16 cellular contexts compared by ENCODE assay signal in the genomic region with DNA sequence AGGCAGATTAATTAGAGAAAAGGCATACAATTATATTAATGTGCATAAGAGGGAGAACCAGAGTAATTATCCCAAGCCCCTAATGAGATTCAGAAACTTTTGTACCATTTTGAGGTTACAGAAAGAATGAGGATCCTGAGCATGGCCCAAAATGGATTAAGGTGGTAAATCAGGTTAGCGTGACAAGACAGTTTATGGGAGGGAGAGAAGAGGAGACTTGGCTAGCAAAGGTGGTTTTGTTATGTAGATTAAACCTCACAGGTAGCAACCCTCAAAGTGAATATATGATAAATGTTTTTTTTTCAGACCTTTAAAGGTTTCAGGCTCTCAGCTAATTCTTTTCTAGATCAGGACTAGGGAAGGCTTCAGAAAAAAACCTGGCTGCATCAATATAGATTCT.
A peak's percentile ranks its signal among the peaks of the same experiment; 100 is the strongest.
DNase-seq lines count a peak whose midpoint lies in the region; ATAC-seq and TF ChIP-seq lines count a peak whose summit lies in the region.
"Had no signal": no experiment of that assay in that cellular context is flagged by ENCODE, and none has a peak within 500 bp of the region (broad histone marks: within the 10 kb centered on the region; RNA-seq: fewer than 3 reads in every experiment).

No MANE protein-coding gene starts in this region.

- peak overlapping the region; percentile 6 for H3K9ac ChIP-seq in iPS-18a (ENCODE audit: low read length)
- H3K9ac ChIP-seq: BLaER1 had no signal

- POLR2A ChIA-PET in WTC11 (lab: Charles Lee): no interaction called here
- POLR2A ChIA-PET in activated CD4-positive, alpha-beta memory T cell treated with anti-CD3 and anti-CD28 coated beads for 36 hours (lab: Charles Lee): no interaction called here

- H3K4me1 ChIP-seq in iPS-18a (ENCODE audit: control insufficient read depth, low read depth, low read length): peaks cover 44% of the 10 kb centered on the region
- H3K4me1 ChIP-seq: BLaER1, Caco-2 had no signal

- H3K4me1 Mint-ChIP-seq in WTC11: peaks cover 52% of the 10 kb centered on the region
- no peaks in the 10 kb centered on the region for H3K4me1 Mint-ChIP-seq in effector memory CD8-positive, alpha-beta T cell (ENCODE audit: low read depth in 2 of 2)
- H3K4me1 Mint-ChIP-seq in activated CD4-positive, alpha-beta memory T cell treated with anti-CD3 and anti-CD28 coated beads for 36 hours (ENCODE audit: low read depth): no peaks in the 10 kb centered on the region
- H3K4me1 Mint-ChIP-seq: CD8-positive, alpha-beta memory T cell had no signal

- H3K27me3 ChIP-seq in iPS-18a (ENCODE audit: control insufficient read depth, insufficient read depth, low read length): no peaks in the 10 kb centered on the region

- H3K4me3 ChIP-seq in iPS-18a (ENCODE audit: low read length): peak overlapping the region; percentile 41
- H3K4me3 ChIP-seq: BLaER1, GM12878 had no signal

- H3K4me3 Mint-ChIP-seq in WTC11: no peak overlapping the region
- no peak overlapping the region for H3K4me3 Mint-ChIP-seq in effector memory CD8-positive, alpha-beta T cell
- H3K4me3 Mint-ChIP-seq in activated CD4-positive, alpha-beta memory T cell treated with anti-CD3 and anti-CD28 coated beads for 36 hours: no peak overlapping the region
- H3K4me3 Mint-ChIP-seq: CD8-positive, alpha-beta memory T cell had no signal

- intact Hi-C loops in activated CD4-positive, alpha-beta memory T cell treated with anti-CD3 and anti-CD28 coated beads for 36 hours (cut with micrococcal nuclease): no loop called here

- H3K27me3 Mint-ChIP-seq in WTC11 (ENCODE audit: low read depth): no peaks in the 10 kb centered on the region
- no peaks in the 10 kb centered on the region for H3K27me3 Mint-ChIP-seq in effector memory CD8-positive, alpha-beta T cell
- H3K27me3 Mint-ChIP-seq in activated CD4-positive, alpha-beta memory T cell treated with anti-CD3 and anti-CD28 coated beads for 36 hours: no peaks in the 10 kb centered on the region
- H3K27me3 Mint-ChIP-seq: CD8-positive, alpha-beta memory T cell had no signal

- DNase-seq in NCI-H82 (lab: John Stamatoyannopoulos, UW): peak; percentile 1
- no peak for DNase-seq in NCI-H82 treated with DMSO at 0.1 percent for 48 hours (lab: John Stamatoyannopoulos, UW; ENCODE audit: unreplicated experiment)
- no peak for DNase-seq in WTC11 (ENCODE audit: low spot score)
- no peak for DNase-seq in effector memory CD8-positive, alpha-beta T cell
- no peak for DNase-seq in activated CD4-positive, alpha-beta memory T cell treated with anti-CD3 and anti-CD28 coated beads for 36 hours
- DNase-seq in NCI-H1436 (lab: John Stamatoyannopoulos, UW): no peak
- DNase-seq: AML-193; Caco-2; CD8-positive, alpha-beta memory T cell had no signal

- 0 out of 2 replicates have a peak, but pooled peaks cover under 1% of the 10 kb centered on the region for H3K9me3 Mint-ChIP-seq in WTC11
- H3K9me3 Mint-ChIP-seq in effector memory CD8-positive, alpha-beta T cell: no peaks in the 10 kb centered on the region
- H3K9me3 Mint-ChIP-seq in activated CD4-positive, alpha-beta memory T cell treated with anti-CD3 and anti-CD28 coated beads for 36 hours: no peaks in the 10 kb centered on the region

- peak overlapping the region; percentile 62 for H3K27ac ChIP-seq in iPS-18a (ENCODE audit: low read length)
- H3K27ac ChIP-seq: 22Rv1, BLaER1, HL-60 had no signal

- H3K36me3 ChIP-seq in iPS-18a (ENCODE audit: control insufficient read depth, low read depth, low read length): no peaks in the 10 kb centered on the region
- H3K36me3 ChIP-seq: BLaER1 had no signal

- no peaks in the 10 kb centered on the region for H3K9me3 ChIP-seq in iPS-18a (ENCODE audit: control insufficient read depth, low read depth, low read length)
- H3K9me3 ChIP-seq: BLaER1, Caco-2 had no signal

- no peak for TF ChIP-seq CTCF in WTC11 (IDR thresholded peaks at IDR 0.05)

- peak; percentile 63 for ATAC-seq in WTC11
- no peak for ATAC-seq in effector memory CD8-positive, alpha-beta T cell (replicated peaks)
- ATAC-seq in GM18517 (IDR thresholded peaks at IDR 0.05; ENCODE audit: unreplicated experiment): no peak
- ATAC-seq: GM12878, HepG2 had no signal

- no peaks in the 10 kb centered on the region for H3K36me3 Mint-ChIP-seq in WTC11
- H3K36me3 Mint-ChIP-seq in effector memory CD8-positive, alpha-beta T cell (ENCODE audit: insufficient read depth): no peaks in the 10 kb centered on the region
- H3K36me3 Mint-ChIP-seq in activated CD4-positive, alpha-beta memory T cell treated with anti-CD3 and anti-CD28 coated beads for 36 hours: no peaks in the 10 kb centered on the region
- H3K36me3 Mint-ChIP-seq: CD8-positive, alpha-beta memory T cell had no signal

- H3K27ac Mint-ChIP-seq in WTC11: peak overlapping the region; percentile 97
- H3K27ac Mint-ChIP-seq in effector memory CD8-positive, alpha-beta T cell: no peak overlapping the region
- no peak overlapping the region for H3K27ac Mint-ChIP-seq in activated CD4-positive, alpha-beta memory T cell treated with anti-CD3 and anti-CD28 coated beads for 36 hours
- H3K27ac Mint-ChIP-seq: CD8-positive, alpha-beta memory T cell had no signal

- CTCF ChIA-PET in WTC11 (lab: Charles Lee): no interaction called here
- CTCF ChIA-PET in activated CD4-positive, alpha-beta memory T cell treated with anti-CD3 and anti-CD28 coated beads for 36 hours (lab: Charles Lee): no interaction called here

TF ChIP-seq in WTC11, 78 proteins besides CTCF, POLR2A, EP300 and RAD21 (continues in another document):
- TF ChIP-seq, protein P1, sequence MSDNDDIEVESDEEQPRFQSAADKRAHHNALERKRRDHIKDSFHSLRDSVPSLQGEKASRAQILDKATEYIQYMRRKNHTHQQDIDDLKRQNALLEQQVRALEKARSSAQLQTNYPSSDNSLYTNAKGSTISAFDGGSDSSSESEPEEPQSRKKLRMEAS (CRISPR knock-in tag; IDR thresholded peaks at IDR 0.05): no peak
- TF ChIP-seq OVOL2 (CRISPR knock-in tag; IDR thresholded peaks at IDR 0.05; ENCODE audit: borderline replicate concordance) (no peak), ZNF263 (CRISPR knock-in tag; IDR thresholded peaks at IDR 0.05; ENCODE audit: low read depth) (no peak), NR3C1 (CRISPR knock-in tag; conservative IDR thresholded peaks at IDR 0.05; ENCODE audit: low read depth) (no peak), RORB (CRISPR knock-in tag; IDR thresholded peaks at IDR 0.05) (no peak), TEAD1 (CRISPR knock-in tag; IDR thresholded peaks at IDR 0.05) (no peak)
- TF ChIP-seq, protein P2, sequence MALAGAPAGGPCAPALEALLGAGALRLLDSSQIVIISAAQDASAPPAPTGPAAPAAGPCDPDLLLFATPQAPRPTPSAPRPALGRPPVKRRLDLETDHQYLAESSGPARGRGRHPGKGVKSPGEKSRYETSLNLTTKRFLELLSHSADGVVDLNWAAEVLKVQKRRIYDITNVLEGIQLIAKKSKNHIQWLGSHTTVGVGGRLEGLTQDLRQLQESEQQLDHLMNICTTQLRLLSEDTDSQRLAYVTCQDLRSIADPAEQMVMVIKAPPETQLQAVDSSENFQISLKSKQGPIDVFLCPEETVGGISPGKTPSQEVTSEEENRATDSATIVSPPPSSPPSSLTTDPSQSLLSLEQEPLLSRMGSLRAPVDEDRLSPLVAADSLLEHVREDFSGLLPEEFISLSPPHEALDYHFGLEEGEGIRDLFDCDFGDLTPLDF (CRISPR knock-in tag; IDR thresholded peaks at IDR 0.05): no peak
- TF ChIP-seq, protein P3, sequence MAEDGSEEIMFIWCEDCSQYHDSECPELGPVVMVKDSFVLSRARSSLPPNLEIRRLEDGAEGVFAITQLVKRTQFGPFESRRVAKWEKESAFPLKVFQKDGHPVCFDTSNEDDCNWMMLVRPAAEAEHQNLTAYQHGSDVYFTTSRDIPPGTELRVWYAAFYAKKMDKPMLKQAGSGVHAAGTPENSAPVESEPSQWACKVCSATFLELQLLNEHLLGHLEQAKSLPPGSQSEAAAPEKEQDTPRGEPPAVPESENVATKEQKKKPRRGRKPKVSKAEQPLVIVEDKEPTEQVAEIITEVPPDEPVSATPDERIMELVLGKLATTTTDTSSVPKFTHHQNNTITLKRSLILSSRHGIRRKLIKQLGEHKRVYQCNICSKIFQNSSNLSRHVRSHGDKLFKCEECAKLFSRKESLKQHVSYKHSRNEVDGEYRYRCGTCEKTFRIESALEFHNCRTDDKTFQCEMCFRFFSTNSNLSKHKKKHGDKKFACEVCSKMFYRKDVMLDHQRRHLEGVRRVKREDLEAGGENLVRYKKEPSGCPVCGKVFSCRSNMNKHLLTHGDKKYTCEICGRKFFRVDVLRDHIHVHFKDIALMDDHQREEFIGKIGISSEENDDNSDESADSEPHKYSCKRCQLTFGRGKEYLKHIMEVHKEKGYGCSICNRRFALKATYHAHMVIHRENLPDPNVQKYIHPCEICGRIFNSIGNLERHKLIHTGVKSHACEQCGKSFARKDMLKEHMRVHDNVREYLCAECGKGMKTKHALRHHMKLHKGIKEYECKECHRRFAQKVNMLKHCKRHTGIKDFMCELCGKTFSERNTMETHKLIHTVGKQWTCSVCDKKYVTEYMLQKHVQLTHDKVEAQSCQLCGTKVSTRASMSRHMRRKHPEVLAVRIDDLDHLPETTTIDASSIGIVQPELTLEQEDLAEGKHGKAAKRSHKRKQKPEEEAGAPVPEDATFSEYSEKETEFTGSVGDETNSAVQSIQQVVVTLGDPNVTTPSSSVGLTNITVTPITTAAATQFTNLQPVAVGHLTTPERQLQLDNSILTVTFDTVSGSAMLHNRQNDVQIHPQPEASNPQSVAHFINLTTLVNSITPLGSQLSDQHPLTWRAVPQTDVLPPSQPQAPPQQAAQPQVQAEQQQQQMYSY (CRISPR knock-in tag; IDR thresholded peaks at IDR 0.05): no peak
- TF ChIP-seq, protein P4, sequence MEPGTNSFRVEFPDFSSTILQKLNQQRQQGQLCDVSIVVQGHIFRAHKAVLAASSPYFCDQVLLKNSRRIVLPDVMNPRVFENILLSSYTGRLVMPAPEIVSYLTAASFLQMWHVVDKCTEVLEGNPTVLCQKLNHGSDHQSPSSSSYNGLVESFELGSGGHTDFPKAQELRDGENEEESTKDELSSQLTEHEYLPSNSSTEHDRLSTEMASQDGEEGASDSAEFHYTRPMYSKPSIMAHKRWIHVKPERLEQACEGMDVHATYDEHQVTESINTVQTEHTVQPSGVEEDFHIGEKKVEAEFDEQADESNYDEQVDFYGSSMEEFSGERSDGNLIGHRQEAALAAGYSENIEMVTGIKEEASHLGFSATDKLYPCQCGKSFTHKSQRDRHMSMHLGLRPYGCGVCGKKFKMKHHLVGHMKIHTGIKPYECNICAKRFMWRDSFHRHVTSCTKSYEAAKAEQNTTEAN (CRISPR knock-in tag; IDR thresholded peaks at IDR 0.05): no peak
